ENCODE assay signal across 8 cellular contexts in genomic region chr9:39463696-39464095, GRCh38.
DNase-seq lines count a peak whose midpoint lies in the region; ATAC-seq and TF ChIP-seq lines count a peak whose summit lies in the region.
"Not testable (repeated sequence)": the region's sequence is repeated elsewhere in the genome, so short reads cannot be mapped to it uniquely, and the experiment has no call there.

No MANE protein-coding gene starts in this region.

- not testable (repeated sequence) for TF ChIP-seq CTCF in brain (conservative IDR thresholded peaks at IDR 0.05); nephron progenitor cell (IDR thresholded peaks at IDR 0.05); tibial artery (IDR thresholded peaks at IDR 0.05)

- H3K4me3 ChIP-seq in GM08714 (ENCODE audit: low read length) = peak overlapping the region; percentile 60; the same call in 1 of the 2 replicates
- H3K4me3 ChIP-seq in SJCRH30 = peak overlapping the region; percentile 57
- peak overlapping the region; percentile 57 to 60 for H3K4me3 ChIP-seq in tibial artery

- not testable (repeated sequence) for H3K36me3 ChIP-seq in SJCRH30, tibial artery

- not testable (repeated sequence) for H3K4me1 ChIP-seq in SJCRH30, tibial artery

- intact Hi-C loops in left cardiac atrium (cut with DNase I); tibial artery (cut with DNase I; ENCODE audit: low total_unique reads): not testable (repeated sequence)

- ATAC-seq in GM21723 (IDR thresholded peaks at IDR 0.05; ENCODE audit: unreplicated experiment) (peak; percentile 52), HG03469 (IDR thresholded peaks at IDR 0.05; ENCODE audit: unreplicated experiment) (peak; percentile 29), left cardiac atrium (peak; percentile 13 to 24)

- H3K27me3 ChIP-seq in SJCRH30, tibial artery: not testable (repeated sequence)

- H3K27ac Mint-ChIP-seq in brain = peak overlapping the region in 3 of 5 experiments; percentile 38 to 97 (median 84)
- not testable (repeated sequence) for H3K27ac Mint-ChIP-seq in nephron progenitor cell

- DNase-seq in SJCRH30, left cardiac atrium, nephron progenitor cell, tibial artery: not testable (repeated sequence)

- H3K9me3 ChIP-seq in SJCRH30 (replicated peaks); tibial artery: not testable (repeated sequence)

- H3K9me3 Mint-ChIP-seq in brain = not testable (repeated sequence)
- H3K9me3 Mint-ChIP-seq in nephron progenitor cell = peaks cover 13% of the 10 kb centered on the region

- H3K4me3 Mint-ChIP-seq in brain (peak overlapping the region; percentile 86 to 97 (median 95)), nephron progenitor cell (peak overlapping the region; percentile 90)

- not testable (repeated sequence) for H3K27me3 Mint-ChIP-seq in brain; nephron progenitor cell (ENCODE audit: low read depth, poor library complexity)

- H3K27ac ChIP-seq in SJCRH30, tibial artery: not testable (repeated sequence)

- not testable (repeated sequence) for H3K4me1 Mint-ChIP-seq in brain, nephron progenitor cell

- H3K36me3 Mint-ChIP-seq in brain; nephron progenitor cell (ENCODE audit: low read depth): not testable (repeated sequence)
